9 cellular contexts compared by ENCODE assay signal in the genomic region with DNA sequence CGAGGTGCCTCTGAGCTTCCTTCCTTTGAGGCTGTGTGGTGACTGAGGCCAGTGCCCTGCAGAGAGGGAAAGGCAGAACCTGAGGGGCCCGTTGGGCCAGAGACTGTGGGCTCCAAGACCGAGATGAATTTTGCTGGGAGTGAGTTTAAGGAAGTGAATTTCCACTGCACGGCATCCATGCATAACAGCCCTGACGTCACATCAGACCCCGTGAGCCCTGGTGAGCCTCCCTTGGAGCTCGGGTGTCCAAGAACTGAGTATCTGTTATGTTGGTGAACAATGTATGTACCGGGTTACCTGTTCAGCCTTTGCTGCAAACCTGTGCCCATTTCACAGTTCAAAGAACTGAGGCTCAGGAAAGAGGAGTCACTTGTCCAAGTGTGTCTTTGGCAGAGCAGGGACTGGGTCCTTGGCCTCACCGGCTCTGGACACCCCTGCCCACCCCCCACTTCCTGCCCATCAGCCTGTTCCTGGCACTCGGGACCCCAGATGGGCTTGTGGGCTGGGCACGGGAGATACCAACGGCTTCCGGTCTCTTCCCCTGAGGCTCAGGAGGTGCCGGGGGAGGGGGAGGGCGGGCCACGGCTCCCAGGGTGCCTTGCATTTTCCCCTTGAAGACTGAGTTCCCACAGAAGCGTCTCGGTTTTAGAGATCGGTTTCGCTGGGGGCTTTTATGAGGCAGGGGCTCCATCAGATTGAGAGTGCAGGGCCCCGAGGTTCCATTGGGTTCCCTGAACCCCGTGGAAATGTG. TPM values are rescaled to one million over a fixed set of nuclear protein-coding genes. Genes with fewer than 3 reads are reported as not detected.
A peak's percentile ranks its signal among the peaks of the same experiment; 100 is the strongest.
DNase-seq lines count a peak whose midpoint lies in the region; ATAC-seq and TF ChIP-seq lines count a peak whose summit lies in the region.
"Had no signal": no experiment of that assay in that cellular context is flagged by ENCODE, and none has a peak within 500 bp of the region (broad histone marks: within the 10 kb centered on the region; RNA-seq: fewer than 3 reads in every experiment).

No MANE protein-coding gene starts in this region.

- POLR2A ChIA-PET in activated B cell treated with CpG ODN at 0.5 μM for 24 hours (lab: Charles Lee): interaction anchor here (0.6 to 0.9 kb wide), 2 partner anchors 169 to 1275 kb away, joined by 4 to 5 read pairs; no protein-coding TSS in a partner anchor
- POLR2A ChIA-PET in activated naive CD8-positive, alpha-beta T cell treated with anti-CD3 and anti-CD28 coated beads, Interleukin-2, amount 10 ng/mL, durations not matched to agents 7 days and 5 days (lab: Charles Lee): interaction anchor here (0.6 to 1.0 kb wide), 2 partner anchors 30 to 272 kb away, joined by 3 read pairs; no protein-coding TSS in a partner anchor

- H3K27me3 Mint-ChIP-seq in activated B cell treated with CpG ODN at 0.5 μM for 24 hours: no peaks in the 10 kb centered on the region
- H3K27me3 Mint-ChIP-seq in activated naive CD8-positive, alpha-beta T cell treated with anti-CD3 and anti-CD28 coated beads, Interleukin-2, amount 10 ng/mL, durations not matched to agents 7 days and 5 days: peaks cover 8% of the 10 kb centered on the region

- no peaks in the 10 kb centered on the region for H3K4me1 ChIP-seq in breast epithelium
- no peaks in the 10 kb centered on the region for H3K4me1 ChIP-seq in Karpas-422 (ENCODE audit: low read length)
- H3K4me1 ChIP-seq in SJCRH30: no peaks in the 10 kb centered on the region

- peak overlapping the region; percentile 61 for H3K27ac Mint-ChIP-seq in activated B cell treated with CpG ODN at 0.5 μM for 24 hours
- peak overlapping the region; percentile 78 for H3K27ac Mint-ChIP-seq in activated naive CD8-positive, alpha-beta T cell treated with anti-CD3 and anti-CD28 coated beads, Interleukin-2, amount 10 ng/mL, durations not matched to agents 7 days and 5 days

- H3K36me3 Mint-ChIP-seq in activated B cell treated with CpG ODN at 0.5 μM for 24 hours (ENCODE audit: low read depth): no peaks in the 10 kb centered on the region
- H3K36me3 Mint-ChIP-seq in activated naive CD8-positive, alpha-beta T cell treated with anti-CD3 and anti-CD28 coated beads, Interleukin-2, amount 10 ng/mL, durations not matched to agents 7 days and 5 days: peaks cover 3% of the 10 kb centered on the region

- H3K27me3 ChIP-seq in breast epithelium (peaks cover 0 to 38% of the 10 kb centered on the region in 2 donors), Karpas-422 (ENCODE audit: low read length) (no peaks in the 10 kb centered on the region), SJCRH30 (no peaks in the 10 kb centered on the region)

- H3K27ac ChIP-seq in breast epithelium: no peak overlapping the region
- no peak overlapping the region for H3K27ac ChIP-seq in Karpas-422 (ENCODE audit: low read length)
- H3K27ac ChIP-seq in SJCRH30: no peak overlapping the region

- H4K20me1 ChIP-seq in Karpas-422 (ENCODE audit: insufficient read depth, low read depth, low read length): no peaks in the 10 kb centered on the region

- H3K4me1 Mint-ChIP-seq in activated B cell treated with CpG ODN at 0.5 μM for 24 hours: peaks cover 21% of the 10 kb centered on the region
- H3K4me1 Mint-ChIP-seq in activated naive CD8-positive, alpha-beta T cell treated with anti-CD3 and anti-CD28 coated beads, Interleukin-2, amount 10 ng/mL, durations not matched to agents 7 days and 5 days: peaks cover 41% of the 10 kb centered on the region

- no peaks in the 10 kb centered on the region for H3K79me2 ChIP-seq in Karpas-422 (ENCODE audit: low read length)

- H3K36me3 ChIP-seq in breast epithelium (no peaks in the 10 kb centered on the region), Karpas-422 (ENCODE audit: insufficient read depth, low read length) (no peaks in the 10 kb centered on the region), SJCRH30 (no peaks in the 10 kb centered on the region)

- no peaks in the 10 kb centered on the region for H3K9me3 Mint-ChIP-seq in activated B cell treated with CpG ODN at 0.5 μM for 24 hours
- peaks cover 5% of the 10 kb centered on the region for H3K9me3 Mint-ChIP-seq in activated naive CD8-positive, alpha-beta T cell treated with anti-CD3 and anti-CD28 coated beads, Interleukin-2, amount 10 ng/mL, durations not matched to agents 7 days and 5 days

- ATAC-seq in activated B cell treated with CpG ODN at 0.5 μM for 24 hours (ENCODE audit: low read depth) (peak; percentile 67), HG02852 (IDR thresholded peaks at IDR 0.05; ENCODE audit: unreplicated experiment) (no peak)
- peak; percentile 46 for ATAC-seq in activated naive CD8-positive, alpha-beta T cell treated with anti-CD3 and anti-CD28 coated beads, Interleukin-2, amount 10 ng/mL, durations not matched to agents 7 days and 5 days (ENCODE audit: low read depth)

- in situ Hi-C loops in GM13976 (cut with MboI; ENCODE audit: low sequenced_read_pairs, unreplicated experiment): no loop called here

- no peak overlapping the region for H3K9ac ChIP-seq in Karpas-422 (ENCODE audit: low read length)

- H3K4me2 ChIP-seq in Karpas-422 (ENCODE audit: low read depth, low read length, poor library complexity, severe bottlenecking): no peak overlapping the region

- H3K9me3 ChIP-seq in breast epithelium (no peaks in the 10 kb centered on the region), Karpas-422 (ENCODE audit: low read length) (no peaks in the 10 kb centered on the region), SJCRH30 (replicated peaks) (no peaks in the 10 kb centered on the region)

- TF ChIP-seq CTCF in GM13976 (IDR thresholded peaks at IDR 0.05; ENCODE audit: borderline replicate concordance, control extremely low read depth, extremely low read depth, insufficient read depth, missing control alignments) (no peak), activated B cell treated with CpG ODN at 0.5 μM for 24 hours (IDR thresholded peaks at IDR 0.05) (no peak), breast epithelium (IDR thresholded peaks at IDR 0.05) (no peak)

- CTCF ChIA-PET in activated B cell treated with CpG ODN at 0.5 μM for 24 hours (lab: Charles Lee): no interaction called here

- no peak for TF ChIP-seq POLR2A in breast epithelium (IDR thresholded peaks at IDR 0.05)

- H2AFZ ChIP-seq in Karpas-422 (ENCODE audit: low read length): no peak overlapping the region

- H3K4me3 ChIP-seq in breast epithelium (no peak overlapping the region), Karpas-422 (ENCODE audit: low read length) (no peak overlapping the region), SJCRH30 (no peak overlapping the region)

- peak overlapping the region; percentile 41 for H3K4me3 Mint-ChIP-seq in activated B cell treated with CpG ODN at 0.5 μM for 24 hours
- peak overlapping the region; percentile 36 for H3K4me3 Mint-ChIP-seq in activated naive CD8-positive, alpha-beta T cell treated with anti-CD3 and anti-CD28 coated beads, Interleukin-2, amount 10 ng/mL, durations not matched to agents 7 days and 5 days

- intact Hi-C loops in activated B cell treated with CpG ODN at 0.5 μM for 24 hours (cut with micrococcal nuclease) (no loop called here), breast epithelium (cut with DNase I; ENCODE audit: low total_unique reads) (no loop called here)

- no peaks in the 10 kb centered on the region for H3K9me2 ChIP-seq in Karpas-422 (replicated peaks; ENCODE audit: insufficient read depth, low read length)

- peak; percentile 47 for DNase-seq in GM13976 (ENCODE audit: low spot score)
- DNase-seq in activated B cell treated with CpG ODN at 0.5 μM for 24 hours: no peak
- peak; percentile 62 for DNase-seq in activated naive CD8-positive, alpha-beta T cell treated with anti-CD3 and anti-CD28 coated beads, Interleukin-2, amount 10 ng/mL, durations not matched to agents 7 days and 5 days
- DNase-seq in stimulated activated CD4-positive, alpha-beta T cell treated with anti-CD3 and anti-CD28 coated beads, Interleukin-4, amount 100 ng/mL, for 24 hours: peak; percentile 31
- no peak for DNase-seq in breast epithelium (ENCODE audit: low spot score in 2 of 2)
- DNase-seq in Karpas-422: no peak
- no peak for DNase-seq in SJCRH30
- DNase-seq: NCI-H82 had no signal

RNA-seq across cellular contexts. Expression of a gene that starts 33.7 kb away (rescaled TPM):
- total RNA-seq in activated B cell treated with CpG ODN at 0.5 μM for 24 hours (not detected in 2 replicates), breast epithelium (not detected)
- total RNA-seq in activated naive CD8-positive, alpha-beta T cell treated with anti-CD3 and anti-CD28 coated beads, Interleukin-2, amount 10 ng/mL, durations not matched to agents 7 days and 5 days: not detected
- not detected in 2 replicates for total RNA-seq in Karpas-422 (2014; rRNA removed; shearing (Covaris generic); ENCODE audit: low replicate concordance)
- not detected in 2 replicates for total RNA-seq in SJCRH30 (2014; rRNA removed; shearing (Covaris generic))

RNA-seq across cellular contexts. Expression of a gene that starts 34.5 kb away (rescaled TPM):
- total RNA-seq in activated B cell treated with CpG ODN at 0.5 μM for 24 hours: not detected in 2 replicates
- total RNA-seq in activated naive CD8-positive, alpha-beta T cell treated with anti-CD3 and anti-CD28 coated beads, Interleukin-2, amount 10 ng/mL, durations not matched to agents 7 days and 5 days: not detected
- not detected for total RNA-seq in breast epithelium
- not detected in 2 replicates for total RNA-seq in Karpas-422 (2014; rRNA removed; shearing (Covaris generic); ENCODE audit: low replicate concordance)
- total RNA-seq in SJCRH30 (2014; rRNA removed; shearing (Covaris generic)): not detected in 2 replicates

RNA-seq across cellular contexts. Expression of a gene that starts 53.6 kb away (rescaled TPM):
- total RNA-seq in activated B cell treated with CpG ODN at 0.5 μM for 24 hours: 0.17 and 0.33 TPM in 2 replicates
- 10 to 100 TPM; 40.3 to 41.3 TPM for total RNA-seq in activated naive CD8-positive, alpha-beta T cell treated with anti-CD3 and anti-CD28 coated beads, Interleukin-2, amount 10 ng/mL, durations not matched to agents 7 days and 5 days
- 10 to 100 TPM; 23.4 to 68.2 (median 48.2) TPM for total RNA-seq in breast epithelium
- total RNA-seq in Karpas-422 (2014; rRNA removed; shearing (Covaris generic); ENCODE audit: low replicate concordance): not detected in 2 replicates
- not detected in 2 replicates for total RNA-seq in SJCRH30 (2014; rRNA removed; shearing (Covaris generic))

RNA-seq across cellular contexts. Expression of a gene that starts 57.3 kb away (rescaled TPM):
- total RNA-seq in activated B cell treated with CpG ODN at 0.5 μM for 24 hours (not detected in 2 replicates), breast epithelium (not detected)
- total RNA-seq in activated naive CD8-positive, alpha-beta T cell treated with anti-CD3 and anti-CD28 coated beads, Interleukin-2, amount 10 ng/mL, durations not matched to agents 7 days and 5 days: not detected
- total RNA-seq in Karpas-422 (2014; rRNA removed; shearing (Covaris generic); ENCODE audit: low replicate concordance): not detected in 2 replicates
- total RNA-seq in SJCRH30 (2014; rRNA removed; shearing (Covaris generic)): not detected in 2 replicates

Comparison
In these comparisons a context has a peak if more than half of its experiments do, and no peak if none do; other contexts are left out.
1. DNase-seq: peak in GM13976 (single experiment), activated naive CD8-positive, alpha-beta T cell treated with anti-CD3 and anti-CD28 coated beads, Interleukin-2, amount 10 ng/mL, durations not matched to agents 7 days and 5 days (single experiment) and stimulated activated CD4-positive, alpha-beta T cell treated with anti-CD3 and anti-CD28 coated beads, Interleukin-4, amount 100 ng/mL, for 24 hours (single experiment); none in activated B cell treated with CpG ODN at 0.5 μM for 24 hours (single experiment), breast epithelium (0 of 2), Karpas-422 (single experiment) and SJCRH30 (0 of 2).
2. RNA of a gene that starts 53.6 kb away (total RNA-seq): 23.4 to 68.2 TPM in breast epithelium and 40.3 to 41.3 TPM in activated naive CD8-positive, alpha-beta T cell treated with anti-CD3 and anti-CD28 coated beads, Interleukin-2, amount 10 ng/mL, durations not matched to agents 7 days and 5 days; 0.17 to 0.33 TPM in activated B cell treated with CpG ODN at 0.5 μM for 24 hours, not detected in Karpas-422 and not detected in SJCRH30; every median in the first group is over 10 times any median in the second.